In the genomic region with DNA sequence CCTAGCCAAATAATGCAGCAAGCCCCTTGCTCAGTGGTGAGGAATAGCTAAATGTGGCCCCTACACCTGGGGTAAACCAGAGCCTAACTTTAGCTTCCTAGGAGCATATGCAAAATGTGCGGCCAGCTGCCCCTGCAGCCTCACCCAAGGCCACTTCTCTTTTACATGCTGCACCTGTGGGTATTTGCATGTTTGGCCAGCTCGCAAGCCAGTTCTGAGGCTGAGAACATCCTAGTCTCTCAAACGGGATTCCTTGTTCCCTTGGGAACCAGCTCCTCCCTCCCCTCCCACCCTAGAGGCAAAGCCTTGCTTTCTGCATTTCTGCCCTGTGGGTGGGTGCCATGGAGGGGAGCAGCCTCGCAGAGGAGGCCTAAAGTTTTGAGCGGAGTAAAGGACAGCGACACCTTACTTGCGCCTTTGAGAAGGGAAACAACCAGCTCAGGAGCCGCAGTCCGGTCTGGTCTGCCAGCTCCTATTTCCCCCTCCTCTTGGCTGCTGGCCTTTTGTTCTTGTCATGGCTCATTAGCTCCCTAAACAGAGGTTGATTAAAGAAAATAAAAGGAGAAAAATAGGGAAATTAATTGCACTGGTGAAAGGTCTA, we compare ENCODE assay signal across 10 cellular contexts.
DNase-seq lines count a peak whose midpoint lies in the region; ATAC-seq, FAIRE-seq and TF ChIP-seq lines count a peak whose summit lies in the region.
"Had no signal": no experiment of that assay in that cellular context is flagged by ENCODE, and none has a peak within 500 bp of the region (broad histone marks: within the 10 kb centered on the region; RNA-seq: fewer than 3 reads in every experiment).

No MANE protein-coding gene starts in this region.

- H3K27me3 ChIP-seq in GM06990 (replicated peaks; ENCODE audit: control insufficient read depth, insufficient read depth, low read length): no peaks in the 10 kb centered on the region
- H3K27me3 ChIP-seq in small intestine (ENCODE audit: control insufficient read depth in 2 of 2, insufficient read depth in 2 of 2, low read length in 2 of 2): no peaks in the 10 kb centered on the region

- H3K4me3 ChIP-seq in GM06990 (replicated peaks; ENCODE audit: low read depth, low read length) (peak overlapping the region; percentile 34; the same call in 1 of the 2 replicates), small intestine (ENCODE audit: low read depth in 1 of 2, low read length in 2 of 2) (no peak overlapping the region)

- DNase-seq in GM06990 (ENCODE audit: extremely low read depth, insufficient read length): peak; percentile 71
- peak; percentile 77 for DNase-seq in WTC11 (ENCODE audit: low spot score)
- DNase-seq in small intestine: no peak
- no peak for DNase-seq in SIG-M5 treated with dmso at 0.1 percent for 504 hours (lab: John Stamatoyannopoulos, UW; ENCODE audit: unreplicated experiment)
- DNase-seq in hepatic stellate cell (ENCODE audit: low spot score): no peak
- no peak for DNase-seq in activated T-cell treated with anti-CD3 and anti-CD28 coated beads for 4 hours
- DNase-seq: CD4-positive, alpha-beta T cell had no signal

- H3K27me3 Mint-ChIP-seq in WTC11 (ENCODE audit: low read depth): peaks cover 5% of the 10 kb centered on the region

- POLR2A ChIA-PET in WTC11 (lab: Charles Lee): interaction anchor here (0.9 to 1.6 kb wide), 3 partner anchors 9 to 24 kb away, joined by 3 to 4 read pairs (median 4); no protein-coding TSS in a partner anchor

- H3K36me3 ChIP-seq in GM06990 (ENCODE audit: control insufficient read depth, insufficient read depth, low read length) (no peaks in the 10 kb centered on the region), small intestine (ENCODE audit: control insufficient read depth in 2 of 2, insufficient read depth in 2 of 2, low read length in 2 of 2) (no peaks in the 10 kb centered on the region)

- ATAC-seq in GM19467 (IDR thresholded peaks at IDR 0.05; ENCODE audit: unreplicated experiment) (peak; percentile 81), HG03139 (IDR thresholded peaks at IDR 0.05; ENCODE audit: unreplicated experiment) (peak; percentile 69), WTC11 (peak; percentile 95)

- WGBS in small intestine, 3 donors: 68 to 86% (median 69%) methylated on average over 9 of the region's 9 CpGs

- H3K4me3 Mint-ChIP-seq in WTC11: peak overlapping the region; percentile 42
- H3K4me3 Mint-ChIP-seq: CD4-positive, alpha-beta T cell had no signal

- H3K9me3 Mint-ChIP-seq in WTC11: no peaks in the 10 kb centered on the region
- H3K9me3 Mint-ChIP-seq: CD4-positive, alpha-beta T cell had no signal

- peak overlapping the region in 1 of 2 donors; percentile 57 for H3K27ac ChIP-seq in small intestine (ENCODE audit: low read depth in 1 of 2, low read length in 1 of 2)
- H3K27ac ChIP-seq: parathyroid adenoma had no signal

- no peaks in the 10 kb centered on the region for H3K9me3 ChIP-seq in small intestine (ENCODE audit: control insufficient read depth, low read depth)

- TF ChIP-seq CTCF in GM06990 (IDR thresholded peaks at IDR 0.05; ENCODE audit: insufficient read depth, low read length, poor library complexity, severe bottlenecking): peak; percentile 13
- no peak for TF ChIP-seq CTCF in WTC11 (IDR thresholded peaks at IDR 0.05)

- peaks cover 61% of the 10 kb centered on the region for H3K4me1 Mint-ChIP-seq in WTC11

- peak overlapping the region; percentile 98 for H3K27ac Mint-ChIP-seq in WTC11
- H3K27ac Mint-ChIP-seq: CD4-positive, alpha-beta T cell had no signal

- FAIRE-seq in small intestine (lab: Jason Lieb, UNC): no peak

- H3K36me3 Mint-ChIP-seq in WTC11: no peaks in the 10 kb centered on the region

- CTCF ChIA-PET in WTC11 (lab: Charles Lee): interaction anchor here (0.5 to 1.9 kb wide), 24 partner anchors 9 to 1986 kb away, joined by 3 to 20 read pairs (median 4); no protein-coding TSS in a partner anchor

- H3K4me1 ChIP-seq in small intestine (ENCODE audit: control insufficient read depth in 2 of 2, insufficient read depth in 1 of 2, low read depth in 1 of 2, low read length in 1 of 2): no peaks in the 10 kb centered on the region
- H3K4me1 ChIP-seq: parathyroid adenoma had no signal

TF ChIP-seq in WTC11, 78 proteins besides CTCF, POLR2A, EP300 and RAD21:
- peak; percentile 47; the same call in 1 of the 2 replicates for TF ChIP-seq CREM (CRISPR knock-in tag; IDR thresholded peaks at IDR 0.05)
- TF ChIP-seq TEAD1 (CRISPR knock-in tag; IDR thresholded peaks at IDR 0.05): peak; percentile 61; the same call in 1 of the 2 replicates
- TF ChIP-seq ETV6 (CRISPR knock-in tag; IDR thresholded peaks at IDR 0.05): peak; percentile 43; the same call in 1 of the 2 replicates
- no peak for TF ChIP-seq SMAD3 (CRISPR knock-in tag; IDR thresholded peaks at IDR 0.05; ENCODE audit: borderline replicate concordance)

Comparison
In these comparisons a context has a peak if more than half of its experiments do, and no peak if none do; other contexts are left out.
1. DNase-seq: peak in GM06990 (single experiment) and WTC11 (single experiment); none in small intestine (single experiment), SIG-M5 treated with dmso at 0.1 percent for 504 hours (single experiment), hepatic stellate cell (single experiment) and activated T-cell treated with anti-CD3 and anti-CD28 coated beads for 4 hours (single experiment).
2. Peak in every context shown above with its lines, with median percentiles within 50 percentile points of each other: ATAC-seq.